In the genomic region with DNA sequence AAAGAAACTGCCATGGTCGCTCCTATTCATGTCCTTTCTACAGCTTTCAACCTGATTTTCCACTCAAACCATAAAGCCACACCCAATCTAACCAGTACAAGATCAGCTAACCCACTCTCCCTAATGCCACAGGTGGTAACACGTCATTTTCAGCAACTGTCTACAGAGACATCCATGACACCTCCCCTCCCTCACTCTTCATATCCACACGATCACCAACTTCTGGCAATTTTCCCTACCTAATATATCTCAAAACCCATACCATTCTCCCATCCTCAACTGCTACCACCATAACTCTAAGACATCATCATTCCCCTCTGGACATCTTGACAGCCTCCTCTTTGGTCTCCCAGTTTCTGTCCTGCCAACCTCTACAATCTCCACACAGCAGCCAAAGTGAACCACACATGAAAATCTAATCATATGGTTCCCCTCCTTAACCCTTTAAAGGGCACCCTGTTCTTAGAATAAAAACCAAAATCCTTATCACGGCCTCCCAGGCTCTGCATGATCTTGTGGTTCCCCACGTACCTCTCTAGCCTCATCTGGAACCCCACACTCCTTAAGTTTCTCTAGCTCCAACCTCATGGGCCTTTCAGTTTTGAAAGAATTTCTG, we compare ENCODE assay signal across 10 cellular contexts. TPM values are rescaled to one million over a fixed set of nuclear protein-coding genes. Genes with fewer than 3 reads are reported as not detected.
A peak's percentile ranks its signal among the peaks of the same experiment; 100 is the strongest.
DNase-seq lines count a peak whose midpoint lies in the region; ATAC-seq, FAIRE-seq and TF ChIP-seq lines count a peak whose summit lies in the region.
"Had no signal": no experiment of that assay in that cellular context is flagged by ENCODE, and none has a peak within 500 bp of the region (broad histone marks: within the 10 kb centered on the region; RNA-seq: fewer than 3 reads in every experiment).

No MANE protein-coding gene starts in this region.

- CTCF ChIA-PET in PC-9 (lab: Charles Lee), result interaction anchor here (0.6 kb wide), 1 partner anchor 22 kb away, joined by 4 read pairs; no protein-coding TSS in a partner anchor

- ATAC-seq in gastrocnemius medialis, result no peak
- ATAC-seq in GM18870 (IDR thresholded peaks at IDR 0.05; ENCODE audit: unreplicated experiment), result no peak

- H3K4me2 ChIP-seq in PC-9, result peak overlapping the region; percentile 96

- TF ChIP-seq POLR2A in GM12892 (IDR thresholded peaks at IDR 0.05; ENCODE audit: low read depth, low read length) (no peak), gastrocnemius medialis (IDR thresholded peaks at IDR 0.05) (no peak)

- H3F3A ChIP-seq in PC-9 (ENCODE audit: insufficient read depth, low read depth), result peaks cover 17% of the 10 kb centered on the region; the same call in 1 of the 2 replicates

- no peaks in the 10 kb centered on the region for H4K20me1 ChIP-seq in PC-9 (ENCODE audit: insufficient read depth)

- intact Hi-C loops in PC-9 (cut with micrococcal nuclease; ENCODE audit: unreplicated experiment) (loop anchor here (10.0 kb wide), 1 partner anchor 135 kb away; the partner anchor contains the start of gene PLXNB1), gastrocnemius medialis (cut with DNase I; ENCODE audit: low total_unique reads) (no loop called here)

- no peak overlapping the region for H3K27ac ChIP-seq in PC-9
- H3K27ac ChIP-seq in gastrocnemius medialis, result peak overlapping the region; percentile 93 to 99 (median 96)

- POLR2A ChIA-PET in PC-9 (lab: Charles Lee; ENCODE audit: unreplicated experiment), result interaction anchor here (0.6 kb wide), 2 partner anchors 91 to 1072 kb away, joined by 3 read pairs; no protein-coding TSS in a partner anchor

- no peak for TF ChIP-seq CTCF in PC-9 (conservative IDR thresholded peaks at IDR 0.05)
- no peak for TF ChIP-seq CTCF in epithelial cell of proximal tubule (conservative IDR thresholded peaks at IDR 0.05; ENCODE audit: low read depth, low read length)
- TF ChIP-seq CTCF in gastrocnemius medialis (IDR thresholded peaks at IDR 0.05 in 4 of 5, conservative IDR thresholded peaks at IDR 0.05 in 1 of 5), result no peak

- H3K4me3 ChIP-seq in PC-9 (peak overlapping the region; percentile 71; the same call in 1 of the 2 replicates), epithelial cell of proximal tubule (ENCODE audit: low read depth, low read length) (peak overlapping the region; percentile 83), gastrocnemius medialis (peak overlapping the region in 3 of 4 donors; percentile 95 to 98 (median 96))

- H3K36me3 ChIP-seq in PC-9 (ENCODE audit: low read depth) (0 out of 2 replicates have a peak, but pooled peaks cover 4% of the 10 kb centered on the region), gastrocnemius medialis (peaks cover 0 to 34% of the 10 kb centered on the region in 2 donors)

- H2AFZ ChIP-seq in PC-9, result no peak overlapping the region; the same call in 1 of the 2 replicates

- in situ Hi-C loops in gastrocnemius medialis (cut with MboI; ENCODE audit: low sequenced_read_pairs in 4 of 4) (no loop called here), KBM-7 (cut with MboI; ENCODE audit: low pct_unique_long_range_greater_than_20kb, low sequenced_read_pairs) (no loop called here)

- H3K9me2 ChIP-seq in PC-9 (ENCODE audit: insufficient read depth), result no peaks in the 10 kb centered on the region

- peak; percentile 69 for FAIRE-seq in GM12892 (lab: Jason Lieb, UNC)

- H3K9me3 ChIP-seq in PC-9 (ENCODE audit: insufficient read depth, low read depth) (no peaks in the 10 kb centered on the region), gastrocnemius medialis (no peaks in the 10 kb centered on the region)

- H3K27me3 ChIP-seq in PC-9 (ENCODE audit: insufficient read depth, low read depth) (no peaks in the 10 kb centered on the region), gastrocnemius medialis (no peaks in the 10 kb centered on the region)

- no TSS peak for BruUV-seq in PC-9 (replicated peaks; lab: Mats Ljungman, UMichigan)

- peaks cover 12% of the 10 kb centered on the region for H3K4me1 ChIP-seq in PC-9 (replicated peaks; ENCODE audit: insufficient read depth)
- peaks cover 15 to 18% of the 10 kb centered on the region in 2 donors for H3K4me1 ChIP-seq in gastrocnemius medialis

- H3K79me2 ChIP-seq in PC-9 (ENCODE audit: low read depth), result peaks cover 22% of the 10 kb centered on the region

- DNase-seq in GM12892 (ENCODE audit: insufficient read length), result no peak
- no peak for DNase-seq in PC-9
- DNase-seq in epithelial cell of proximal tubule (ENCODE audit: low read depth), result no peak
- no peak for DNase-seq in gastrocnemius medialis
- no peak for DNase-seq in KBM-7
- no peak for DNase-seq in SHP77 (lab: John Stamatoyannopoulos, UW)
- no peak for DNase-seq in DMS79 treated with DMSO at 0.1 percent for 48 hours (lab: John Stamatoyannopoulos, UW)
- DNase-seq: cortex of kidney had no signal

RNA-seq across cellular contexts. Expression of gene NME6, which starts 1.3 kb away (rescaled TPM):
- 20.7 TPM for polyA plus RNA-seq in GM12892 (2012; ENCODE audit: missing spikeins)
- total RNA-seq in PC-9 (2021) (38.3 and 42.8 TPM in 2 replicates), epithelial cell of proximal tubule (45.5 and 50.0 TPM in 2 replicates), gastrocnemius medialis (10 to 100 TPM; 19.9 to 26.8 (median 23.3) TPM)

RNA-seq across cellular contexts. Expression of gene SPINK8, which starts 33.6 kb away (rescaled TPM):
- polyA plus RNA-seq in GM12892 (2012; ENCODE audit: missing spikeins), result not detected
- total RNA-seq in PC-9 (2021), result not detected in 2 replicates
- total RNA-seq in epithelial cell of proximal tubule, result not detected in 2 replicates
- total RNA-seq in gastrocnemius medialis, result not detected
- total RNA-seq: renal cortical epithelial cell had no signal

RNA-seq across cellular contexts. Expression of gene ZNF589, which starts 59.0 kb away (rescaled TPM):
- 24.5 TPM for polyA plus RNA-seq in GM12892 (2012; ENCODE audit: missing spikeins)
- total RNA-seq in PC-9 (2021), result 11.1 and 11.7 TPM in 2 replicates
- total RNA-seq in epithelial cell of proximal tubule, result 3.8 and 4.6 TPM in 2 replicates
- 1 to 10 TPM; 1.1 to 9.6 (median 3.0) TPM for total RNA-seq in gastrocnemius medialis
